8 cellular contexts compared by ENCODE assay signal in the genomic region with DNA sequence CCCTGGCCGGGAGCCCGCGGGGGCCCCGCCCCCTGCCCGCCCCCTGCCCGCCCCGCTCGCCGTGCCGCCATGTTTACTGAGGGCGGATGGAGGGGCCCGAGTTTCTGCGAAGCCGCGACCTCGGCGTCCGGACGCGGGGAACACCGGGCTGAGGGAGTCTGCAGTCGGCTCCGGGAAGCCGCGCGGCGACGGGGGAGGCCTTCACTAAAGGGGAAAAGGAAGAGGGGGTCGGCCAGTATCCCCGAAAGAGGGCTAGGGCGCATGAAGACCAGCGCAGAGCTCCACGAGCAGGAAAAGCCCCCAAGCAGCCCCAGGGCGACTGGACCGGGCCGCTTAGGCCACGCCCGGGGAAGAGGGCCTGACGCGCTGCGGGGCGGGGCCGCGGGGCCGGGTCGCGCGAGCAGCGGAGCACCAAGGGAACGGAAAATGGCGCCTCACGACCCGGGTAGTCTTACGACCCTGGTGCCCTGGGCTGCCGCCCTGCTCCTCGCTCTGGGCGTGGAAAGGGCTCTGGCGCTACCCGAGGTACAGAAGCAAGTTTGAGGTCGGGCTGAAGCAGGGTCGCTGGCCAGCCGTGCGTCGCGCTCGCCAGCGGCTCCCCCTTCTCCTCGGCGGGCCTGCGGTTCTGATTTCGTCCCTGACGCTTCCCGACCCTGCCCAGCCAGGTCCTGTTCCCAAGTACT. TPM values are rescaled to one million over a fixed set of nuclear protein-coding genes. Genes with fewer than 3 reads are reported as not detected.
A peak's percentile ranks its signal among the peaks of the same experiment; 100 is the strongest.
DNase-seq lines count a peak whose midpoint lies in the region; ATAC-seq and TF ChIP-seq lines count a peak whose summit lies in the region.

A gene with protein sequence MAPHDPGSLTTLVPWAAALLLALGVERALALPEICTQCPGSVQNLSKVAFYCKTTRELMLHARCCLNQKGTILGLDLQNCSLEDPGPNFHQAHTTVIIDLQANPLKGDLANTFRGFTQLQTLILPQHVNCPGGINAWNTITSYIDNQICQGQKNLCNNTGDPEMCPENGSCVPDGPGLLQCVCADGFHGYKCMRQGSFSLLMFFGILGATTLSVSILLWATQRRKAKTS (plus strand): TSS at position 99 of the 683 bp plus-strand sequence. CDS start 328 bp downstream, at position 427.
A gene (minus strand): TSS at position 326 of the 683 bp plus-strand sequence. CDS start 4,618 bp downstream, outside the sequence.

- H3K27me3 ChIP-seq in left lung, result no peaks in the 10 kb centered on the region

- peaks cover 0 to 1% (median 0%) of the 10 kb centered on the region in 3 donors for H3K27me3 Mint-ChIP-seq in CD14-positive monocyte (ENCODE audit: low read depth in 3 of 3)

- TF ChIP-seq CTCF in CD14-positive monocyte (IDR thresholded peaks at IDR 0.05) (no peak), left lung (IDR thresholded peaks at IDR 0.05) (no peak)

- H3K36me3 ChIP-seq in left lung, result peaks cover 0 to 40% of the 10 kb centered on the region in 2 donors

- H3K9me3 ChIP-seq in left lung, result no peaks in the 10 kb centered on the region

- peaks cover 0 to 28% of the 10 kb centered on the region in 2 donors for H3K4me1 ChIP-seq in left lung

- peak; percentile 79 for DNase-seq in CD14-positive monocyte (ENCODE audit: low spot score)
- peak; percentile 91 for DNase-seq in NCI-H748 (lab: John Stamatoyannopoulos, UW; ENCODE audit: unreplicated experiment)
- DNase-seq in activated CD4-positive, alpha-beta T cell treated with anti-CD3 and anti-CD28 coated beads, Interleukin-2, amount 50 U/mL, for 24 hours (ENCODE audit: low read depth in 1 of 2, low spot score in 1 of 2), result peak; percentile 84 to 85
- DNase-seq in dedifferentiated amniotic fluid mesenchymal stem cell (ENCODE audit: extremely low spot score), result peak; percentile 84
- DNase-seq in left lung, result peak; percentile 90 to 97
- peak; percentile 83 for DNase-seq in stimulated activated CD4-positive, alpha-beta T cell treated with anti-CD3 and anti-CD28 coated beads, Interleukin-2, amount 100 ng/mL, for 4 hours (ENCODE audit: low read depth)

- peak within 1 kb of the TSS; percentile 99 for H3K27ac ChIP-seq in left lung

- peaks cover 29 to 34% of the 10 kb centered on the region in 2 donors for H3K36me3 Mint-ChIP-seq in CD14-positive monocyte

- intact Hi-C loops in CD14-positive monocyte (cut with micrococcal nuclease), result loop anchor here (1.0 to 5.0 kb wide), 6 partner anchors 78 to 280 kb away; a partner anchor contains a TSS
- intact Hi-C loops in left lung (cut with DNase I), result no loop called here

- H3K27ac Mint-ChIP-seq in CD14-positive monocyte, result peak within 1 kb of the TSS; percentile 98 to 100 (median 100)

- peak; percentile 90 for ATAC-seq in GM19397 (IDR thresholded peaks at IDR 0.05; ENCODE audit: unreplicated experiment)
- ATAC-seq in HG03558 (IDR thresholded peaks at IDR 0.05; ENCODE audit: extremely low read depth, unreplicated experiment), result peak; percentile 25
- ATAC-seq in left lung, result peak; percentile 98

- peaks cover 23% of the 10 kb centered on the region for H3K4me1 Mint-ChIP-seq in CD14-positive monocyte

- peak within 1 kb of the TSS; percentile 92 to 98 for H3K4me3 Mint-ChIP-seq in CD14-positive monocyte

- H3K9me3 Mint-ChIP-seq in CD14-positive monocyte, result peaks cover 0 to 3% (median 0%) of the 10 kb centered on the region in 7 donors

- H3K4me3 ChIP-seq in left lung, result peak within 1 kb of the TSS; percentile 62 to 94

RNA-seq across cellular contexts. Expression of the first gene that starts in this region (rescaled TPM):
- polyA plus RNA-seq in CD14-positive monocyte, result 100 to 1,000 TPM; 287 to 298 TPM
- total RNA-seq in left lung, result 100 to 1,000 TPM in 1 of 2 donors, 10 to 100 TPM in 1; 87.5 to 102 TPM

RNA-seq across cellular contexts. Expression of the second gene that starts in this region (rescaled TPM):
- 10 to 100 TPM in 1 of 2 donors, 1 to 10 TPM in 1; 8.1 to 10.2 TPM for polyA plus RNA-seq in CD14-positive monocyte
- total RNA-seq in left lung, result 10 to 100 TPM; 27.3 to 43.7 TPM

Comparison
In these comparisons a context has a peak if more than half of its experiments do, and no peak if none do; other contexts are left out.
1. Peak in every context shown above with its lines: DNase-seq, ATAC-seq, H3K4me3 ChIP-seq and H3K27ac ChIP-seq.
2. ATAC-seq: peak in every context shown above with its lines; median percentile 98 in left lung; 90 in GM19397; 25 in HG03558.
3. intact Hi-C loops: an anchor here in CD14-positive monocyte (1.0 to 5.0 kb wide); none called in left lung.